Comparison of ENCODE assay signal across 3 cellular contexts in genomic region chr15:92779874-92780273, GRCh38.
TF ChIP-seq lines count a peak whose summit lies in the region.

No MANE protein-coding gene starts in this region.

TF ChIP-seq in HCT116, 20 proteins besides CTCF, POLR2A, EP300 and RAD21:
- TF ChIP-seq CBX3 (IDR thresholded peaks at IDR 0.05; ENCODE audit: low read depth) (peak; percentile 88; the same call in 1 of the 2 replicates), MAX (IDR thresholded peaks at IDR 0.05) (no peak), POLR2AphosphoS5 (IDR thresholded peaks at IDR 0.05; ENCODE audit: low read depth, low read length) (no peak), REST (IDR thresholded peaks at IDR 0.05; ENCODE audit: low read depth) (no peak), YY1 (IDR thresholded peaks at IDR 0.05; ENCODE audit: extremely low read depth, insufficient replicate concordance, low read depth, low read length) (no peak), EZH2 (IDR thresholded peaks at IDR 0.05) (no peak), FOSL1 (IDR thresholded peaks at IDR 0.05; ENCODE audit: low read depth) (no peak)

TF ChIP-seq in K562, 482 proteins besides CTCF, POLR2A, EP300 and RAD21 (continues in another document):
- TF ChIP-seq CBX3 (IDR thresholded peaks at IDR 0.05; ENCODE audit: borderline replicate concordance in 1 of 2, low read length in 2 of 2): peak in 1 of 2 experiments; percentile 71; a peak in 1 of 3 replicates
- TF ChIP-seq GABPA (tag; conservative IDR thresholded peaks at IDR 0.05; ENCODE audit: low read depth): no peak
- TF ChIP-seq ELK3 (CRISPR knock-in tag; IDR thresholded peaks at IDR 0.05): no peak
- TF ChIP-seq PHF20 (IDR thresholded peaks at IDR 0.05; ENCODE audit: partially characterized antibody): no peak
- no peak for TF ChIP-seq RB1 (IDR thresholded peaks at IDR 0.05; ENCODE audit: low read depth)
- no peak for TF ChIP-seq RBBP5 (IDR thresholded peaks at IDR 0.05; ENCODE audit: borderline replicate concordance, insufficient read depth, low read length, poor library complexity, severe bottlenecking)
- TF ChIP-seq LARP7 (IDR thresholded peaks at IDR 0.05): no peak
- TF ChIP-seq ATF4 (CRISPR knock-in tag; IDR thresholded peaks at IDR 0.05): no peak
- TF ChIP-seq CBX5 (IDR thresholded peaks at IDR 0.05; ENCODE audit: borderline replicate concordance, low read depth): peak; percentile 95
- no peak for TF ChIP-seq GTF2B (IDR thresholded peaks at IDR 0.05; ENCODE audit: extremely low read depth, insufficient read length)
- no peak for TF ChIP-seq SMARCB1 (IDR thresholded peaks at IDR 0.05; ENCODE audit: insufficient read length, low read depth)
- no peak for TF ChIP-seq MTA2 (IDR thresholded peaks at IDR 0.05; ENCODE audit: low read depth)
- TF ChIP-seq POLR2AphosphoS5 (IDR thresholded peaks at IDR 0.05; ENCODE audit: control insufficient read depth, insufficient read depth, low read depth, low read length): no peak
- no peak for TF ChIP-seq NFYB (IDR thresholded peaks at IDR 0.05; ENCODE audit: extremely low read depth, insufficient read length)
- no peak for TF ChIP-seq NR2C1 (IDR thresholded peaks at IDR 0.05)
- 0 out of 2 replicates have a peak, but pooled peaks have one; percentile 21 for TF ChIP-seq NR2C1 (tag; IDR thresholded peaks at IDR 0.05)
- TF ChIP-seq ZNF445 (CRISPR knock-in tag; IDR thresholded peaks at IDR 0.05; ENCODE audit: low read depth): peak; percentile 57; the same call in 1 of the 2 replicates
- TF ChIP-seq TRIM24 (IDR thresholded peaks at IDR 0.05): peak in 1 of 2 experiments; percentile 29; a peak in 1 of 4 replicates
- no peak for TF ChIP-seq ZNF584 (CRISPR knock-in tag; IDR thresholded peaks at IDR 0.05; ENCODE audit: low read depth)
- no peak for TF ChIP-seq HNRNPL (IDR thresholded peaks at IDR 0.05; ENCODE audit: low read depth, low read length)
- no peak for TF ChIP-seq YY1 (IDR thresholded peaks at IDR 0.05; ENCODE audit: borderline replicate concordance in 1 of 3, control insufficient read depth in 1 of 3, extremely low read depth in 1 of 3, insufficient read depth in 3 of 3, insufficient read length in 1 of 3, insufficient replicate concordance in 2 of 3, low read depth in 1 of 3, low read length in 2 of 3)
- TF ChIP-seq SMARCA5 (IDR thresholded peaks at IDR 0.05): no peak
- no peak for TF ChIP-seq ZZZ3 (IDR thresholded peaks at IDR 0.05)
- no peak for TF ChIP-seq USF1 (CRISPR knock-in tag; IDR thresholded peaks at IDR 0.05)
- TF ChIP-seq TRIM28 (IDR thresholded peaks at IDR 0.05): peak; percentile 82
- TF ChIP-seq KHSRP (IDR thresholded peaks at IDR 0.05): no peak
- no peak for TF ChIP-seq RNF219 (CRISPR knock-in tag; IDR thresholded peaks at IDR 0.05)
- TF ChIP-seq HCFC1 (IDR thresholded peaks at IDR 0.05; ENCODE audit: low read depth, low read length): no peak
- no peak for TF ChIP-seq ZNF12 (CRISPR knock-in tag; IDR thresholded peaks at IDR 0.05)
- no peak for TF ChIP-seq ZNF76 (CRISPR knock-in tag; IDR thresholded peaks at IDR 0.05; ENCODE audit: borderline replicate concordance)
- no peak for TF ChIP-seq MED1 (CRISPR knock-in tag; IDR thresholded peaks at IDR 0.05; ENCODE audit: borderline replicate concordance)
- no peak for TF ChIP-seq MCM2 (IDR thresholded peaks at IDR 0.05; ENCODE audit: low read depth)
- no peak for TF ChIP-seq PCBP1 (IDR thresholded peaks at IDR 0.05; ENCODE audit: low read depth, low read length, poor library complexity, severe bottlenecking)
- TF ChIP-seq KLF6 (CRISPR knock-in tag; IDR thresholded peaks at IDR 0.05; ENCODE audit: borderline replicate concordance): no peak

TF ChIP-seq in neural cell, 6 proteins besides CTCF, POLR2A, EP300 and RAD21:
- TF ChIP-seq TAF1 (IDR thresholded peaks at IDR 0.05; ENCODE audit: low read depth) (no peak), SMC3 (conservative IDR thresholded peaks at IDR 0.05; ENCODE audit: poor library complexity) (no peak), EZH2 (IDR thresholded peaks at IDR 0.05; ENCODE audit: borderline replicate concordance, insufficient read depth, low read length, poor library complexity, severe bottlenecking) (no peak), MXI1 (conservative IDR thresholded peaks at IDR 0.05; ENCODE audit: poor library complexity, severe bottlenecking) (no peak), REST (IDR thresholded peaks at IDR 0.05; ENCODE audit: borderline replicate concordance) (no peak), POLR2AphosphoS5 (IDR thresholded peaks at IDR 0.05) (no peak)
